In genomic region chr7:47739301-47739870, GRCh38 we compare ENCODE assay signal across 14 cellular contexts.
"Had no signal": no experiment of that assay in that cellular context is flagged by ENCODE, and none has a peak within 500 bp of the region (broad histone marks: within the 10 kb centered on the region; RNA-seq: fewer than 3 reads in every experiment).

No MANE protein-coding gene starts in this region.

- H3K27me3 Mint-ChIP-seq: activated CD4-positive, alpha-beta T cell treated with anti-CD3 and anti-CD28 coated beads, Interleukin-2, amount 10 ng/mL, durations not matched to agents 24 days and 14 days had no signal

- H3K9me3 ChIP-seq: heart left ventricle, neutrophil, sigmoid colon, upper lobe of left lung had no signal

- H3K27me3 ChIP-seq: heart left ventricle, sigmoid colon, upper lobe of left lung had no signal

- H3K4me3 Mint-ChIP-seq: activated CD4-positive, alpha-beta T cell treated with anti-CD3 and anti-CD28 coated beads, Interleukin-2, amount 10 ng/mL, durations not matched to agents 24 days and 14 days; activated T-helper 1 cell treated with anti-CD3 and anti-CD28 coated beads, Interleukin-12 subunit alpha, Interleukin-12 subunit beta, Interleukin-2, Interleukin-4 antibody, amounts not matched to agents 30 ng/mL and 10 ng/mL and 1 ng/mL, durations not matched to agents 14 hours and 24 hours and 36 hours; T-helper 1 cell treated with Interleukin-12 subunit alpha and Interleukin-12 subunit beta and Interleukin-4 antibody, amounts not matched to agents 30 μg/mL and 1 μg/mL, for 36 hours had no signal

- H3K27ac Mint-ChIP-seq: activated CD4-positive, alpha-beta T cell treated with anti-CD3 and anti-CD28 coated beads, Interleukin-2, amount 10 ng/mL, durations not matched to agents 24 days and 14 days; activated T-helper 1 cell treated with anti-CD3 and anti-CD28 coated beads, Interleukin-12 subunit alpha, Interleukin-12 subunit beta, Interleukin-2, Interleukin-4 antibody, amounts not matched to agents 30 ng/mL and 10 ng/mL and 1 ng/mL, durations not matched to agents 14 hours and 24 hours and 36 hours; T-helper 1 cell treated with Interleukin-12 subunit alpha and Interleukin-12 subunit beta and Interleukin-4 antibody, amounts not matched to agents 30 μg/mL and 1 μg/mL, for 36 hours had no signal

- H3K9me3 Mint-ChIP-seq: activated B cell treated with CpG ODN at 0.5 μM for 24 hours; activated CD4-positive, alpha-beta T cell treated with anti-CD3 and anti-CD28 coated beads, Interleukin-2, amount 10 ng/mL, durations not matched to agents 24 days and 14 days; activated T-helper 1 cell treated with anti-CD3 and anti-CD28 coated beads, Interleukin-12 subunit alpha, Interleukin-12 subunit beta, Interleukin-2, Interleukin-4 antibody, amounts not matched to agents 30 ng/mL and 10 ng/mL and 1 ng/mL, durations not matched to agents 14 hours and 24 hours and 36 hours; T-helper 1 cell treated with Interleukin-12 subunit alpha and Interleukin-12 subunit beta and Interleukin-4 antibody, amounts not matched to agents 30 μg/mL and 1 μg/mL, for 36 hours had no signal

- H3K4me3 ChIP-seq: heart left ventricle, sigmoid colon, upper lobe of left lung had no signal

- H3K27ac ChIP-seq: heart left ventricle, neutrophil, sigmoid colon, upper lobe of left lung had no signal

- DNase-seq: activated B cell treated with CpG ODN at 0.5 μM for 24 hours; activated CD4-positive, alpha-beta T cell treated with anti-CD3 and anti-CD28 coated beads, Interleukin-2, amount 10 ng/mL, durations not matched to agents 24 days and 14 days; activated naive CD4-positive, alpha-beta T cell; cortex of kidney; effector CD8-positive, alpha-beta T cell; heart left ventricle; sigmoid colon; stimulated activated CD4-positive, alpha-beta T cell treated with anti-CD3 and anti-CD28 coated beads, Interleukin-2, amount 100 ng/mL, for 24 hours; stimulated activated naive CD4-positive, alpha-beta T cell treated with Interleukin-2 at 50 U/mL for 16 hours; upper lobe of left lung had no signal

- ATAC-seq: heart left ventricle, left lobe of liver had no signal

- H3K36me3 ChIP-seq: heart left ventricle, neutrophil, sigmoid colon, upper lobe of left lung had no signal

- H3K4me1 ChIP-seq: sigmoid colon had no signal

- H3K4me1 Mint-ChIP-seq: activated CD4-positive, alpha-beta T cell treated with anti-CD3 and anti-CD28 coated beads, Interleukin-2, amount 10 ng/mL, durations not matched to agents 24 days and 14 days had no signal
